19 cellular contexts compared by ENCODE assay signal in genomic region chr13:106753241-106753640, GRCh38.
DNase-seq lines count a peak whose midpoint lies in the region; ATAC-seq and TF ChIP-seq lines count a peak whose summit lies in the region.
"Had no signal": no experiment of that assay in that cellular context is flagged by ENCODE, and none has a peak within 500 bp of the region (broad histone marks: within the 10 kb centered on the region; RNA-seq: fewer than 3 reads in every experiment).

No MANE protein-coding gene starts in this region.

- TF ChIP-seq CTCF in right atrium auricular region (IDR thresholded peaks at IDR 0.05) = no peak

- H3K27ac Mint-ChIP-seq in activated T-cell treated with anti-CD3 and anti-CD28 coated beads, Interleukin-2, amount 50 U/mL, for 24 hours = no peak overlapping the region
- H3K27ac Mint-ChIP-seq: activated CD4-positive, alpha-beta T cell treated with anti-CD3 and anti-CD28 coated beads for 36 hours; dendritic cell treated with granulocyte-macrophage colony-stimulating factor and Interleukin-4, amounts not matched to agents 40 ng/mL and 50 ng/mL, for 4 days; T-helper 2 cell treated with Interferon-gamma antibody and Interleukin-4, amounts not matched to agents 5 μg/mL and 100 μg/mL, for 36 hours had no signal

- H3K4me1 ChIP-seq in right atrium auricular region (peaks cover 0 to 7% of the 10 kb centered on the region in 2 donors), neuron (ENCODE audit: insufficient read depth, low read length) (peaks cover 48% of the 10 kb centered on the region)
- H3K4me1 ChIP-seq: stomach had no signal

- H3K9me3 Mint-ChIP-seq in activated T-cell treated with anti-CD3 and anti-CD28 coated beads, Interleukin-2, amount 50 U/mL, for 24 hours = no peaks in the 10 kb centered on the region
- H3K9me3 Mint-ChIP-seq: dendritic cell treated with granulocyte-macrophage colony-stimulating factor and Interleukin-4, amounts not matched to agents 40 ng/mL and 50 ng/mL, for 4 days; T-helper 2 cell treated with Interferon-gamma antibody and Interleukin-4, amounts not matched to agents 5 μg/mL and 100 μg/mL, for 36 hours had no signal

- no peaks in the 10 kb centered on the region for H3K36me3 ChIP-seq in right atrium auricular region
- no peaks in the 10 kb centered on the region for H3K36me3 ChIP-seq in neuron (ENCODE audit: insufficient read depth, low read length)
- H3K36me3 ChIP-seq: stomach had no signal

- H3K27ac ChIP-seq in right atrium auricular region = no peak overlapping the region

- H3K4me1 Mint-ChIP-seq in activated T-cell treated with anti-CD3 and anti-CD28 coated beads, Interleukin-2, amount 50 U/mL, for 24 hours (ENCODE audit: low read depth) = peaks cover 2% of the 10 kb centered on the region

- H3K4me3 ChIP-seq in right atrium auricular region = no peak overlapping the region
- peak overlapping the region; percentile 36 for H3K4me3 ChIP-seq in neuron (ENCODE audit: low read length)
- H3K4me3 ChIP-seq: GM12878, stomach had no signal

- H3K27me3 Mint-ChIP-seq in activated T-cell treated with anti-CD3 and anti-CD28 coated beads, Interleukin-2, amount 50 U/mL, for 24 hours = peaks cover 6% of the 10 kb centered on the region

- H3K27me3 ChIP-seq in right atrium auricular region (no peaks in the 10 kb centered on the region), neuron (ENCODE audit: insufficient read depth, low read length) (no peaks in the 10 kb centered on the region)
- H3K27me3 ChIP-seq: stomach had no signal

- intact Hi-C loops in left cardiac atrium (cut with DNase I) (no loop called here), left ventricle myocardium superior (cut with micrococcal nuclease) (no loop called here)

- H3K9me3 ChIP-seq in right atrium auricular region (no peaks in the 10 kb centered on the region), neuron (ENCODE audit: low read length) (no peaks in the 10 kb centered on the region)
- H3K9me3 ChIP-seq: stomach had no signal

- ATAC-seq in left cardiac atrium (peak in 1 of 2 donors; percentile 44), left ventricle myocardium superior (peak; percentile 41)
- ATAC-seq: activated CD4-positive, alpha-beta T cell treated with anti-CD3 and anti-CD28 coated beads for 36 hours; esophagus mucosa; GM12878 had no signal

- H2AFZ ChIP-seq in neuron (ENCODE audit: low read depth, low read length) = peak overlapping the region; percentile 42

- H3K4me3 Mint-ChIP-seq in activated T-cell treated with anti-CD3 and anti-CD28 coated beads, Interleukin-2, amount 50 U/mL, for 24 hours = no peak overlapping the region
- H3K4me3 Mint-ChIP-seq: activated CD4-positive, alpha-beta T cell treated with anti-CD3 and anti-CD28 coated beads for 36 hours; dendritic cell treated with granulocyte-macrophage colony-stimulating factor and Interleukin-4, amounts not matched to agents 40 ng/mL and 50 ng/mL, for 4 days; T-helper 2 cell treated with Interferon-gamma antibody and Interleukin-4, amounts not matched to agents 5 μg/mL and 100 μg/mL, for 36 hours had no signal

- DNase-seq in left cardiac atrium (peak; percentile 29), right atrium auricular region (ENCODE audit: low spot score) (no peak), left ventricle myocardium superior (no peak), RPMI8226 (no peak), SIG-M5 (lab: John Stamatoyannopoulos, UW) (no peak), amygdala (lab: John Stamatoyannopoulos, UW) (no peak)
- DNase-seq in activated T-cell treated with anti-CD3 and anti-CD28 coated beads, Interleukin-2, amount 50 U/mL, for 24 hours = no peak
- DNase-seq: activated CD4-positive, alpha-beta T cell treated with anti-CD3 and anti-CD28 coated beads for 36 hours; activated naive CD4-positive, alpha-beta T cell treated with Interleukin-2 at 50 U/mL for 16 hours; COR-L47; Kasumi-1; NCI-H146; NCI-H345; stomach had no signal

- no peaks in the 10 kb centered on the region for H3K36me3 Mint-ChIP-seq in activated T-cell treated with anti-CD3 and anti-CD28 coated beads, Interleukin-2, amount 50 U/mL, for 24 hours (ENCODE audit: low read depth)
